ENCODE assay signal across 1 cellular context in genomic region chr1:201169971-201170532, GRCh38.
A peak's percentile ranks its signal among the peaks of the same experiment; 100 is the strongest.
TF ChIP-seq lines count a peak whose summit lies in the region.

No MANE protein-coding gene starts in this region.

TF ChIP-seq in HepG2, 621 proteins besides CTCF, POLR2A, EP300 and RAD21 (continues in another document):
- TF ChIP-seq ZNF703 (CRISPR knock-in tag; IDR thresholded peaks at IDR 0.05; ENCODE audit: borderline replicate concordance) (no peak), ZNF691 (CRISPR knock-in tag; IDR thresholded peaks at IDR 0.05; ENCODE audit: borderline replicate concordance, low read depth) (no peak), ZNF883 (CRISPR knock-in tag; IDR thresholded peaks at IDR 0.05; ENCODE audit: not compliant biosample characterization) (no peak), HMGXB4 (CRISPR knock-in tag; IDR thresholded peaks at IDR 0.05; ENCODE audit: borderline replicate concordance in 1 of 2, low read depth in 1 of 2) (0 out of 4 replicates have a peak, but pooled peaks of 1 of the 2 experiments have one; percentile 7), BATF2 (CRISPR knock-in tag; IDR thresholded peaks at IDR 0.05) (no peak), ZNF512B (CRISPR knock-in tag; IDR thresholded peaks at IDR 0.05; ENCODE audit: borderline replicate concordance) (no peak), ZNF607 (CRISPR knock-in tag; IDR thresholded peaks at IDR 0.05; ENCODE audit: borderline replicate concordance) (no peak), ZNF770 (CRISPR knock-in tag; IDR thresholded peaks at IDR 0.05) (peak; percentile 6; the same call in 1 of the 2 replicates), HNF1A (IDR thresholded peaks at IDR 0.05; ENCODE audit: low read depth) (no peak), HNF1A (CRISPR knock-in tag; IDR thresholded peaks at IDR 0.05; ENCODE audit: borderline replicate concordance) (no peak), ONECUT2 (CRISPR knock-in tag; IDR thresholded peaks at IDR 0.05) (no peak), SOX13 (IDR thresholded peaks at IDR 0.05) (peak; percentile 7; the same call in 1 of the 2 replicates), SOX13 (CRISPR knock-in tag; conservative IDR thresholded peaks at IDR 0.05 in 1 of 2, IDR thresholded peaks at IDR 0.05 in 1 of 2) (no peak), IRF2 (CRISPR knock-in tag; IDR thresholded peaks at IDR 0.05) (no peak), HMGXB3 (CRISPR knock-in tag; IDR thresholded peaks at IDR 0.05; ENCODE audit: borderline replicate concordance) (no peak), HNRNPL (IDR thresholded peaks at IDR 0.05; ENCODE audit: low read depth, low read length) (no peak), SAFB2 (CRISPR knock-in tag; IDR thresholded peaks at IDR 0.05; ENCODE audit: borderline replicate concordance, low read depth) (no peak), ZFP82 (CRISPR knock-in tag; IDR thresholded peaks at IDR 0.05; ENCODE audit: borderline replicate concordance) (no peak), CCDC6 (CRISPR knock-in tag; IDR thresholded peaks at IDR 0.05) (no peak), MAFF (IDR thresholded peaks at IDR 0.05; ENCODE audit: low read depth, low read length) (no peak), YEATS2 (CRISPR knock-in tag; IDR thresholded peaks at IDR 0.05; ENCODE audit: borderline replicate concordance) (no peak), TRAFD1 (CRISPR knock-in tag; IDR thresholded peaks at IDR 0.05; ENCODE audit: borderline replicate concordance) (0 out of 2 replicates have a peak, but pooled peaks have one; percentile 78), NR3C1 (CRISPR knock-in tag; IDR thresholded peaks at IDR 0.05) (no peak), SKIL (CRISPR knock-in tag; IDR thresholded peaks at IDR 0.05; ENCODE audit: borderline replicate concordance) (no peak), HNF1B (CRISPR knock-in tag; IDR thresholded peaks at IDR 0.05) (no peak), SRF (IDR thresholded peaks at IDR 0.05; ENCODE audit: low read depth, low read length) (no peak)
